In the genomic region with DNA sequence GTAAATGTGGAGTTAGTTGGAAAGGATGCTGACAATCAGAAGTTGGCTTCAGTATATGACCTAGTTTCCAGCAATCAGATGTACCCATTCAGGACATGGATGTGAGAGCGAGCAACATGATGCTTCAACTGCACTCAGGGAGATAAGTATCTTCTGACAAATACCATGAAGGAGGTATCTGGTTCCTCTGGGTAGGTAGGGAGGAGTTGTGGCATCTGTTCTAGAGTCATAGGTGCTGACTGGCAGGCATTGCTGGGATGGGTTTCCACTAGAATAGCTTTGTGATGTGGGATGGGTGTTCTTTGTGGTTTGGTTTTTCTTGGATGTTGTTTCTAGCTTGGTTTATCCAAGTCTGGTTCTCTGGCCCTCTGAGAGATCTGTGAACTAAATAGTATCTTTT, we compare ENCODE assay signal across 8 cellular contexts. TPM values are rescaled to one million over a fixed set of nuclear protein-coding genes. Genes with fewer than 3 reads are reported as not detected.
DNase-seq lines count a peak whose midpoint lies in the region; ATAC-seq, FAIRE-seq and TF ChIP-seq lines count a peak whose summit lies in the region.
"Had no signal": no experiment of that assay in that cellular context is flagged by ENCODE, and none has a peak within 500 bp of the region (broad histone marks: within the 10 kb centered on the region; RNA-seq: fewer than 3 reads in every experiment).

No MANE protein-coding gene starts in this region.

- no peaks in the 10 kb centered on the region for H3K9me2 ChIP-seq in Loucy (replicated peaks; ENCODE audit: low read depth, low read length)

- no peaks in the 10 kb centered on the region for H3F3A ChIP-seq in Loucy (ENCODE audit: low read depth)

- no peak for TF ChIP-seq RAD21 in GM12878 (IDR thresholded peaks at IDR 0.05; ENCODE audit: insufficient read depth, low read depth, low read length)

- peaks cover under 1% of the 10 kb centered on the region for H4K20me1 ChIP-seq in Loucy (ENCODE audit: insufficient read depth, low read length, poor library complexity, severe bottlenecking)
- no peaks in the 10 kb centered on the region for H4K20me1 ChIP-seq in GM12878 (ENCODE audit: control insufficient read depth, insufficient read depth)
- peaks cover 2% of the 10 kb centered on the region for H4K20me1 ChIP-seq in osteoblast (ENCODE audit: insufficient read depth, low read length)

- no peak for TF ChIP-seq EP300 in GM12878 (IDR thresholded peaks at IDR 0.05; ENCODE audit: borderline replicate concordance in 1 of 2, control insufficient read depth in 1 of 2, low read depth in 2 of 2, low read length in 2 of 2)

- H3K27ac Mint-ChIP-seq in CD8-positive, alpha-beta memory T cell, result peak overlapping the region in 7 of 8 donors; percentile 32 to 94 (median 86)
- no peak overlapping the region for H3K27ac Mint-ChIP-seq in nephron progenitor cell

- peak in 2 of 5 donors; percentile 2 to 7 for DNase-seq in CD8-positive, alpha-beta memory T cell
- DNase-seq in GM12878 (ENCODE audit: low read depth, low spot score), result no peak
- DNase-seq in osteoblast (ENCODE audit: insufficient read length, low spot score, missing footprints), result no peak
- no peak for DNase-seq in islet precursor cell
- DNase-seq in T-helper 9 cell, result no peak
- DNase-seq in nephron progenitor cell, result no peak
- DNase-seq: upper lobe of left lung had no signal

- no peak for TF ChIP-seq CTCF in Loucy (conservative IDR thresholded peaks at IDR 0.05; ENCODE audit: low read length)
- no peak for TF ChIP-seq CTCF in GM12878 (IDR thresholded peaks at IDR 0.05 in 2 of 3, conservative IDR thresholded peaks at IDR 0.05 in 1 of 3; ENCODE audit: control insufficient read depth in 2 of 3, extremely low read depth in 1 of 3, insufficient read depth in 1 of 3, low read depth in 3 of 3, low read length in 3 of 3)
- no peak for TF ChIP-seq CTCF in osteoblast (IDR thresholded peaks at IDR 0.05; ENCODE audit: extremely low read depth, low read depth, low read length)
- no peak for TF ChIP-seq CTCF in nephron progenitor cell (IDR thresholded peaks at IDR 0.05)

- intact Hi-C loops in GM12878 (cut with micrococcal nuclease; ENCODE audit: unreplicated experiment), result no loop called here

- H3K9ac ChIP-seq in Loucy (ENCODE audit: low read depth, low read length, poor library complexity, severe bottlenecking) (peak overlapping the region; percentile 6), GM12878 (ENCODE audit: control insufficient read depth, insufficient read depth, low read length) (no peak overlapping the region)

- H3K4me1 Mint-ChIP-seq in CD8-positive, alpha-beta memory T cell, result peaks cover 26 to 55% (median 38%) of the 10 kb centered on the region in 3 donors
- H3K4me1 Mint-ChIP-seq in nephron progenitor cell, result peaks cover 34% of the 10 kb centered on the region

- H3K4me2 ChIP-seq in Loucy (ENCODE audit: low read depth, low read length, poor library complexity, severe bottlenecking), result peak overlapping the region; percentile 80
- no peak overlapping the region; the same call in 1 of the 2 replicates for H3K4me2 ChIP-seq in GM12878 (ENCODE audit: control insufficient read depth, insufficient read depth)
- no peak overlapping the region for H3K4me2 ChIP-seq in osteoblast (ENCODE audit: insufficient read depth, low read length)

- H3K79me2 ChIP-seq in Loucy (ENCODE audit: insufficient read depth, low read length) (peaks cover 79% of the 10 kb centered on the region), GM12878 (ENCODE audit: control insufficient read depth, insufficient read depth, low read length) (peaks cover 44% of the 10 kb centered on the region), osteoblast (ENCODE audit: insufficient read depth, low read length) (peaks cover 59% of the 10 kb centered on the region)

- peaks cover 22% of the 10 kb centered on the region for H3K4me1 ChIP-seq in CD8-positive, alpha-beta memory T cell (ENCODE audit: insufficient read depth, low read length)
- H3K4me1 ChIP-seq in Loucy (ENCODE audit: insufficient read depth, low read length, poor library complexity, severe bottlenecking), result peaks cover 47% of the 10 kb centered on the region
- H3K4me1 ChIP-seq in GM12878 (ENCODE audit: control insufficient read depth, insufficient read depth, low read length), result peaks cover 14% of the 10 kb centered on the region
- H3K4me1 ChIP-seq in osteoblast (ENCODE audit: insufficient read depth, low read length), result peaks cover 28% of the 10 kb centered on the region

- no peak for TF ChIP-seq POLR2A in GM12878 (IDR thresholded peaks at IDR 0.05; ENCODE audit: low read depth, low read length)

- CTCF ChIA-PET in CD8-positive, alpha-beta memory T cell (lab: Charles Lee), result interaction anchor here (1.1 to 1.2 kb wide), 2 partner anchors 228 to 556 kb away, joined by 4 to 7 read pairs; a partner anchor contains a TSS
- CTCF ChIA-PET in GM12878 (lab: Yijun Ruan, JAX), result interaction anchor here (0.6 to 1.6 kb wide), 4 partner anchors 33 to 556 kb away, joined by 3 to 8 read pairs (median 4); a partner anchor contains a TSS

- no peak overlapping the region for H3K4me3 ChIP-seq in CD8-positive, alpha-beta memory T cell (ENCODE audit: low read length)
- H3K4me3 ChIP-seq in Loucy (ENCODE audit: low read length, poor library complexity, severe bottlenecking) (peak overlapping the region; percentile 8), GM12878 (no peak overlapping the region), osteoblast (ENCODE audit: insufficient read depth, low read length) (no peak overlapping the region)
- H3K4me3 ChIP-seq: upper lobe of left lung had no signal

- H3K9me3 Mint-ChIP-seq in CD8-positive, alpha-beta memory T cell, result no peaks in the 10 kb centered on the region
- H3K9me3 Mint-ChIP-seq in nephron progenitor cell, result peaks cover 6% of the 10 kb centered on the region

- H3K36me3 ChIP-seq in CD8-positive, alpha-beta memory T cell (ENCODE audit: insufficient read depth, low read length), result no peaks in the 10 kb centered on the region
- H3K36me3 ChIP-seq in Loucy (ENCODE audit: insufficient read depth, low read length) (no peaks in the 10 kb centered on the region), GM12878 (ENCODE audit: control insufficient read depth in 2 of 2, insufficient read depth in 2 of 2, low read length in 1 of 2) (no peaks in the 10 kb centered on the region), osteoblast (ENCODE audit: insufficient read depth, low read length) (peaks cover 5% of the 10 kb centered on the region)
- H3K36me3 ChIP-seq: upper lobe of left lung had no signal

- H2AFZ ChIP-seq in Loucy (ENCODE audit: low read length) (no peak overlapping the region), GM12878 (ENCODE audit: control insufficient read depth, low read depth, low read length) (no peak overlapping the region; the same call in 1 of the 2 replicates), osteoblast (ENCODE audit: low read length) (no peak overlapping the region)

- SMC1A ChIA-PET in GM12878 (lab: Charles Lee; ENCODE audit: uncharacterized antibody, unreplicated experiment), result interaction anchor here (1.0 to 2.4 kb wide), 8 partner anchors 8 to 228 kb away, joined by 3 to 8 read pairs (median 4); a partner anchor contains a TSS

- WGBS in GM12878 (ENCODE audit: insufficient coverage, insufficient replicate concordance, low lambda C conversion rate, missing lambda C conversion rate), result 95% methylated on average over 1 of the region's 1 CpG

- POLR2A ChIA-PET in CD8-positive, alpha-beta memory T cell (lab: Charles Lee), result interaction anchor here (0.8 kb wide), 1 partner anchor 228 kb away, joined by 4 read pairs; a partner anchor contains a TSS
- POLR2A ChIA-PET in GM12878 (lab: Charles Lee), result interaction anchor here (0.5 to 2.9 kb wide), 5 partner anchors 9 to 228 kb away, joined by 3 to 15 read pairs (median 5); a partner anchor contains a TSS

- peak overlapping the region in 3 of 7 donors; percentile 30 to 50 (median 44) for H3K4me3 Mint-ChIP-seq in CD8-positive, alpha-beta memory T cell
- H3K4me3 Mint-ChIP-seq in nephron progenitor cell, result no peak overlapping the region

- RAD21 ChIA-PET in GM12878 (lab: Charles Lee; ENCODE audit: unreplicated experiment), result interaction anchor here (0.7 to 1.7 kb wide), 7 partner anchors 9 to 228 kb away, joined by 3 to 8 read pairs (median 4); a partner anchor contains a TSS

- FAIRE-seq in GM12878 (lab: Jason Lieb, UNC), result no peak

- no peak for ATAC-seq in GM12878

- H3K36me3 Mint-ChIP-seq in CD8-positive, alpha-beta memory T cell, result peaks cover 0 to 14% (median 3%) of the 10 kb centered on the region in 3 donors
- H3K36me3 Mint-ChIP-seq in nephron progenitor cell (ENCODE audit: low read depth), result peaks cover 31% of the 10 kb centered on the region

- in situ Hi-C loops in GM12878 (cut with MboI), result no loop called here

- no peaks in the 10 kb centered on the region for H3K27me3 Mint-ChIP-seq in CD8-positive, alpha-beta memory T cell
- H3K27me3 Mint-ChIP-seq in nephron progenitor cell (ENCODE audit: low read depth, poor library complexity), result no peaks in the 10 kb centered on the region

- H3K9me3 ChIP-seq in CD8-positive, alpha-beta memory T cell (ENCODE audit: low read length), result no peaks in the 10 kb centered on the region
- H3K9me3 ChIP-seq in Loucy (ENCODE audit: insufficient read depth, low read depth, low read length), result no peaks in the 10 kb centered on the region
- H3K9me3 ChIP-seq in GM12878 (replicated peaks; ENCODE audit: control insufficient read depth, insufficient read depth, low read length), result peaks cover 4% of the 10 kb centered on the region
- no peaks in the 10 kb centered on the region for H3K9me3 ChIP-seq in osteoblast (ENCODE audit: low read depth, low read length)
- H3K9me3 ChIP-seq: upper lobe of left lung had no signal

- BruUV-seq in GM12878 (replicated peaks; lab: Mats Ljungman, UMichigan), result no TSS peak

- H3K27ac ChIP-seq in CD8-positive, alpha-beta memory T cell (ENCODE audit: low read depth, low read length), result no peak overlapping the region
- peak overlapping the region; percentile 33; the same call in 1 of the 2 replicates for H3K27ac ChIP-seq in GM12878 (ENCODE audit: control insufficient read depth, insufficient read depth)
- peak overlapping the region; percentile 48 for H3K27ac ChIP-seq in osteoblast (ENCODE audit: low read depth, low read length)

- no peaks in the 10 kb centered on the region for H3K27me3 ChIP-seq in CD8-positive, alpha-beta memory T cell (ENCODE audit: insufficient read depth, low read length, poor library complexity, severe bottlenecking)
- H3K27me3 ChIP-seq in Loucy (ENCODE audit: insufficient read depth, low read length, poor library complexity, severe bottlenecking), result no peaks in the 10 kb centered on the region
- no peaks in the 10 kb centered on the region for H3K27me3 ChIP-seq in GM12878 (replicated peaks in 1 of 2; ENCODE audit: control insufficient read depth in 2 of 2, insufficient read depth in 2 of 2, low read length in 1 of 2)
- no peaks in the 10 kb centered on the region for H3K27me3 ChIP-seq in osteoblast (ENCODE audit: insufficient read depth, low read length)
- H3K27me3 ChIP-seq: upper lobe of left lung had no signal

RNA-seq across cellular contexts. Expression of a gene that starts 3.9 kb away (rescaled TPM):
- 10 to 100 TPM; 20.8 to 27.0 TPM for total RNA-seq in CD8-positive, alpha-beta memory T cell
- 16.5 TPM for polyA plus RNA-seq in CD8-positive, alpha-beta memory T cell
- total RNA-seq in GM12878 (2013; cell fraction: nucleolus; rRNA removed), result 133 and 149 TPM in 2 replicates
- total RNA-seq in GM12878 (2014; rRNA removed), result 24.9 and 32.5 TPM in 2 replicates
- total RNA-seq in GM12878 (2014; rRNA removed; fragmentation: Illumina TruSeq; extraction: Trizol), result 29.3 and 30.1 TPM in 2 replicates
- 18.9 and 20.4 TPM in 2 replicates for total RNA-seq in GM12878 (2021)
- 6.9 TPM for polyA plus RNA-seq in GM12878 (2011; ENCODE audit: low read depth)
- 33.6 and 46.9 TPM in 2 replicates for polyA plus RNA-seq in GM12878 (2011; rRNA removed)
- polyA plus RNA-seq in GM12878 (2011; cell fraction: cytosol; rRNA removed), result 12.9 and 13.8 TPM in 2 replicates
- 24.7 and 30.4 TPM in 2 replicates for polyA plus RNA-seq in GM12878 (2011; cell fraction: nucleus; rRNA removed)
- 8.3 and 11.5 TPM in 2 replicates for polyA plus RNA-seq in GM12878 (2012)
- polyA plus RNA-seq in GM12878 (2014; fragmentation: Illumina TruSeq; extraction: Trizol), result 22.2 and 24.2 TPM in 2 replicates
- 1 to 10 TPM; 7.6 to 8.6 TPM for polyA plus RNA-seq in GM12878 (2014; fragmentation: Nextera tagmentation; extraction: Ambion mirVana)
- polyA plus RNA-seq in GM12878 (2014; rRNA removed), result 13.6 and 17.9 TPM in 2 replicates
- 10 to 100 TPM; 20.9 to 22.5 TPM for polyA plus RNA-seq in GM12878 (2016; fragmentation: Nextera tagmentation; extraction: Ambion mirVana)
- 43.9 and 57.9 TPM in 2 replicates for polyA minus RNA-seq in GM12878 (2011; rRNA and poly(A)+ RNA removed)
- polyA minus RNA-seq in GM12878 (2011; cell fraction: cytosol; rRNA and poly(A)+ RNA removed), result 21.4 and 26.6 TPM in 2 replicates
- 42.3 and 68.2 TPM in 2 replicates for polyA minus RNA-seq in GM12878 (2011; cell fraction: nucleus; rRNA and poly(A)+ RNA removed)
- total RNA-seq in osteoblast, result 41.3 and 42.0 TPM in 2 replicates
